Comparison of ENCODE assay signal across 8 cellular contexts in the genomic region with DNA sequence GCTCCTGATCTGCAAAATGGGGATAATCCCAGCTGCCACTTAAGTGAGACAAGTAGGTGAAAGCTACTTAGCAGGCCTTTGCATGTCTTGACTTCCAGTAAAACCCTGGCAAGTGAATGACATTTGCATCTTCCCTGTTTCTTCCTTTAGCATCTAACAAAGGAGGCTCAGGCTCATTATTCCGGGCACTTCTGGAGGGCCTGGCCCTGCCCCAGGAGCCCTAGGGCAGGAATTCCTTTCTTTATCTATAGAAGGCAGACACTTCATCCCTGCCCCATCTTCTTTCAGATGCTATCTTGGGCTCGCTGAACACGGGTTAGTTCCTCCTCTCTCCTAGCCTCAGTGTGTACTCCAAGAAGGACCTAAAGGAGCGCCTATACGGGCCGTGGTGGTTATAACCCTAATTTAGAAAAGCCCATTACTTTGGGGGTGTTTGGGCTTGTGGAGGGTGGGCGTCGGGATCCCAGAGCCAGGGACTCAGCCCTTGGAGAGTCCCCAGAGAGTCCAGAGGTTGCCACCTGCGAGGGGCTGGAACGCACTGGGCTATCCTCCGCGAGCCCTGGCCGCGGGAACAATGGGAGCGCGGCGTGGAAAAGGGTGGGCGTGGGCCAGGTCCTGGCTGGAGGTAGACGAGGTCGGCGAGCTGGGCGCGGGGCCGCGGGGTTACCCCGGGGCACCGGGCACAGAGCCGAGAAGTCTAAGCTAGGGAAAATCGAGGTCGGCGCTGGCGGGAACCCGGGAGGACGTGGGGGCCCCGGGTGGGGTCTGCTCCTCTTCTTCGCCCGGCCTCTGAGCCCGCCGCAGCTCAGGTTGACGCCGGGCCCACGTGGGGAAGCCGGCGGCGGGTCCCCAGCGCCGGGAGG.
DNase-seq lines count a peak whose midpoint lies in the region; ATAC-seq, FAIRE-seq and TF ChIP-seq lines count a peak whose summit lies in the region.

No MANE protein-coding gene starts in this region.

- H2AFZ ChIP-seq in K562 (ENCODE audit: low read depth, low read length) = peak overlapping the region; percentile 77
- no peak overlapping the region for H2AFZ ChIP-seq in HepG2 (ENCODE audit: low read length)
- no peak overlapping the region for H2AFZ ChIP-seq in Karpas-422 (ENCODE audit: low read length)

- H3K36me3 ChIP-seq in K562 (ENCODE audit: control insufficient read depth, insufficient read depth, low read length) = no peaks in the 10 kb centered on the region
- no peaks in the 10 kb centered on the region for H3K36me3 ChIP-seq in HepG2 (replicated peaks in 1 of 2; ENCODE audit: control insufficient read depth in 1 of 2, insufficient read depth in 2 of 2, low read length in 2 of 2)
- H3K36me3 ChIP-seq in tibial artery = no peaks in the 10 kb centered on the region
- no peaks in the 10 kb centered on the region for H3K36me3 ChIP-seq in Karpas-422 (ENCODE audit: insufficient read depth, low read length)

- no peaks in the 10 kb centered on the region for H3K9me3 ChIP-seq in K562 (replicated peaks; ENCODE audit: control insufficient read depth, insufficient read depth, low read depth, low read length)
- no peaks in the 10 kb centered on the region for H3K9me3 ChIP-seq in HepG2 (ENCODE audit: low read length)
- H3K9me3 ChIP-seq in tibial artery = no peaks in the 10 kb centered on the region
- H3K9me3 ChIP-seq in Karpas-422 (ENCODE audit: low read length) = no peaks in the 10 kb centered on the region

- H3K27me3 ChIP-seq in K562 (ENCODE audit: control insufficient read depth in 2 of 2, insufficient read depth in 2 of 2, low read length in 2 of 2) (no peaks in the 10 kb centered on the region), HepG2 (ENCODE audit: control insufficient read depth in 1 of 2, insufficient read depth in 2 of 2, low read length in 2 of 2) (peaks cover 20 to 61% of the 10 kb centered on the region in 2 experiments), tibial artery (no peaks in the 10 kb centered on the region), Karpas-422 (ENCODE audit: low read length) (no peaks in the 10 kb centered on the region)

- peak; percentile 16; the same call in 1 of the 3 replicates for ATAC-seq in K562
- peak; percentile 3; the same call in 1 of the 3 replicates for ATAC-seq in HepG2

- TF ChIP-seq RAD21 in K562 (CRISPR knock-in tag; conservative IDR thresholded peaks at IDR 0.05 in 1 of 2, IDR thresholded peaks at IDR 0.05 in 1 of 2) (no peak), HepG2 (CRISPR knock-in tag; IDR thresholded peaks at IDR 0.05) (no peak)

- TF ChIP-seq CTCF in K562 (IDR thresholded peaks at IDR 0.05 in 2 of 3, conservative IDR thresholded peaks at IDR 0.05 in 1 of 3; ENCODE audit: insufficient read depth in 2 of 3, low read depth in 1 of 3, low read length in 3 of 3) = no peak
- TF ChIP-seq CTCF in HepG2 (CRISPR knock-in tag; IDR thresholded peaks at IDR 0.05) = no peak
- no peak for TF ChIP-seq CTCF in tibial artery (IDR thresholded peaks at IDR 0.05)

- no peaks in the 10 kb centered on the region for H3K9me2 ChIP-seq in Karpas-422 (replicated peaks; ENCODE audit: insufficient read depth, low read length)

- POLR2A ChIA-PET in K562 (lab: Yijun Ruan, JAX) = interaction anchor here (0.6 to 1.5 kb wide), 5 partner anchors 22 to 481 kb away, joined by 3 to 7 read pairs (median 3); no protein-coding TSS in a partner anchor
- POLR2A ChIA-PET in HepG2 (lab: Yijun Ruan, JAX) = no interaction called here

- H3K79me2 ChIP-seq in K562 (ENCODE audit: control insufficient read depth, insufficient read depth, low read length) (no peaks in the 10 kb centered on the region), HepG2 (ENCODE audit: insufficient read depth, low read length) (no peaks in the 10 kb centered on the region), Karpas-422 (ENCODE audit: low read length) (no peaks in the 10 kb centered on the region)

- in situ Hi-C loops in K562 (cut with MboI) = no loop called here
- in situ Hi-C loops in HepG2 (cut with HindIII; ENCODE audit: extremely low pct_ligation_motif_present, low pct_unique_long_range_greater_than_20kb) = no loop called here

- H3K4me1 ChIP-seq in K562 (replicated peaks in 1 of 2; ENCODE audit: control insufficient read depth in 2 of 2, insufficient read depth in 2 of 2, low read length in 2 of 2) (peaks cover 13 to 26% of the 10 kb centered on the region in 2 experiments), HepG2 (ENCODE audit: insufficient read depth, low read length) (peaks cover 12% of the 10 kb centered on the region), tibial artery (peaks cover 0 to 28% (median 22%) of the 10 kb centered on the region in 4 donors), Karpas-422 (ENCODE audit: low read length) (peaks cover 8% of the 10 kb centered on the region)

- no TSS peak for BruUV-seq in K562 (replicated peaks; lab: Mats Ljungman, UMichigan)
- no TSS peak for BruUV-seq in HepG2 (replicated peaks; lab: Mats Ljungman, UMichigan)

- TF ChIP-seq EP300 in K562 (IDR thresholded peaks at IDR 0.05; ENCODE audit: low read length) (no peak), HepG2 (IDR thresholded peaks at IDR 0.05; ENCODE audit: low read depth in 2 of 2, low read length in 2 of 2) (no peak), HepG2 (CRISPR knock-in tag; IDR thresholded peaks at IDR 0.05; ENCODE audit: borderline replicate concordance) (no peak)

- H3K9ac ChIP-seq in K562 (ENCODE audit: insufficient read depth in 1 of 2, low read depth in 2 of 2, low read length in 2 of 2) (peak overlapping the region; percentile 17 to 87; a peak in 3 of 4 replicates), HepG2 (ENCODE audit: insufficient read depth, low read depth, low read length) (no peak overlapping the region), Karpas-422 (ENCODE audit: low read length) (no peak overlapping the region)

- H3K4me3 ChIP-seq in K562 (peak overlapping the region; percentile 57), HepG2 (replicated peaks in 1 of 3; ENCODE audit: insufficient read depth in 1 of 3, low read depth in 2 of 3, low read length in 3 of 3) (peak overlapping the region; percentile 33 to 78 (median 51); a peak in 4 of 6 replicates), tibial artery (peak overlapping the region; percentile 55 to 94), Karpas-422 (ENCODE audit: low read length) (no peak overlapping the region)

- CTCF ChIA-PET in K562 (lab: Yijun Ruan, JAX; ENCODE audit: low intra/inter-chr PET ratio) = no interaction called here
- CTCF ChIA-PET in HepG2 (lab: Yijun Ruan, JAX; ENCODE audit: low intra/inter-chr PET ratio, low total read pairs) = no interaction called here

- no peaks in the 10 kb centered on the region for H4K20me1 ChIP-seq in K562 (replicated peaks; ENCODE audit: control insufficient read depth, insufficient read depth, low read length)
- H4K20me1 ChIP-seq in HepG2 (ENCODE audit: insufficient read depth, low read length) = no peaks in the 10 kb centered on the region
- H4K20me1 ChIP-seq in Karpas-422 (ENCODE audit: insufficient read depth, low read depth, low read length) = no peaks in the 10 kb centered on the region

- FAIRE-seq in K562 (lab: Jason Lieb, UNC) (peak; percentile 69), HepG2 (lab: Jason Lieb, UNC) (no peak)

- DNase-seq in activated gamma-delta T cell (lab: John Stamatoyannopoulos, UW) (peak; percentile 11), activated gamma-delta T cell treated with Interleukin-2 at 50 U/mL for 16 hours (no peak), K562 (ENCODE audit: extremely low read depth in 1 of 4, low spot score in 3 of 4) (peak in 2 of 4 experiments; percentile 29 to 51), HepG2 (ENCODE audit: low spot score) (no peak), tibial artery (no peak), NCI-H524 treated with DMSO at 0.1 percent for 48 hours (lab: John Stamatoyannopoulos, UW) (no peak), Karpas-422 (no peak), DMS114 treated with DMSO at 0.1 percent for 48 hours (lab: John Stamatoyannopoulos, UW; ENCODE audit: unreplicated experiment) (no peak)

- H3K4me2 ChIP-seq in K562 (ENCODE audit: insufficient read depth, low read length) (peak overlapping the region; percentile 22; the same call in 1 of the 2 replicates), HepG2 (ENCODE audit: low read depth, low read length) (peak overlapping the region; percentile 49), Karpas-422 (ENCODE audit: low read depth, low read length, poor library complexity, severe bottlenecking) (no peak overlapping the region)

- WGBS in K562 (ENCODE audit: insufficient coverage, low coverage, missing lambda C conversion rate) = 10% methylated on average over 28 of the region's 47 CpGs
- 37% methylated on average over 35 of the region's 47 CpGs for WGBS in HepG2 (ENCODE audit: low lambda C conversion rate)

- H3K27ac ChIP-seq in K562 (ENCODE audit: extremely low read depth, low read depth, low read length) = no peak overlapping the region
- H3K27ac ChIP-seq in HepG2 (ENCODE audit: extremely low read length, insufficient read depth, low read length) = no peak overlapping the region
- H3K27ac ChIP-seq in tibial artery = peak overlapping the region in 1 of 2 donors; percentile 76
- no peak overlapping the region for H3K27ac ChIP-seq in Karpas-422 (ENCODE audit: low read length)

- intact Hi-C loops in K562 (cut with micrococcal nuclease) = no loop called here
- intact Hi-C loops in HepG2 (cut with micrococcal nuclease; ENCODE audit: unreplicated experiment) = no loop called here
- intact Hi-C loops in tibial artery (cut with DNase I; ENCODE audit: low total_unique reads) = no loop called here

- TF ChIP-seq POLR2A in K562 (conservative IDR thresholded peaks at IDR 0.05) = no peak
- TF ChIP-seq POLR2A in HepG2 (IDR thresholded peaks at IDR 0.05; ENCODE audit: insufficient read depth in 1 of 2, low read depth in 2 of 2, low read length in 2 of 2) = no peak

- H3K9me1 ChIP-seq in K562 (ENCODE audit: control insufficient read depth, insufficient read depth, low read length) = no peaks in the 10 kb centered on the region

TF ChIP-seq in HepG2, 621 proteins besides CTCF, POLR2A, EP300 and RAD21 (continues in another document):
- peak; percentile 82 for TF ChIP-seq EZH2 (conservative IDR thresholded peaks at IDR 0.05; ENCODE audit: low read depth, low read length)
- TF ChIP-seq MTF2 (CRISPR knock-in tag; IDR thresholded peaks at IDR 0.05; ENCODE audit: borderline replicate concordance) = 0 out of 2 replicates have a peak, but pooled peaks have one; percentile 70
- TF ChIP-seq, protein P1, sequence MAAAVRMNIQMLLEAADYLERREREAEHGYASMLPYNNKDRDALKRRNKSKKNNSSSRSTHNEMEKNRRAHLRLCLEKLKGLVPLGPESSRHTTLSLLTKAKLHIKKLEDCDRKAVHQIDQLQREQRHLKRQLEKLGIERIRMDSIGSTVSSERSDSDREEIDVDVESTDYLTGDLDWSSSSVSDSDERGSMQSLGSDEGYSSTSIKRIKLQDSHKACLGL (CRISPR knock-in tag; IDR thresholded peaks at IDR 0.05) = 0 out of 2 replicates have a peak, but pooled peaks have one; percentile 32
- TF ChIP-seq ZNF883 (CRISPR knock-in tag; IDR thresholded peaks at IDR 0.05; ENCODE audit: not compliant biosample characterization) = peak; percentile 19
- TF ChIP-seq ZNF138 (CRISPR knock-in tag; IDR thresholded peaks at IDR 0.05; ENCODE audit: low read depth) = no peak
- TF ChIP-seq NCOA5 (CRISPR knock-in tag; IDR thresholded peaks at IDR 0.05) = no peak

Comparison
In these comparisons a context has a peak if more than half of its experiments do, and no peak if none do; other contexts are left out.
1. H3K9ac ChIP-seq: peak in K562 (2 of 2); none in HepG2 (single experiment) and Karpas-422 (single experiment).